In the genomic region with DNA sequence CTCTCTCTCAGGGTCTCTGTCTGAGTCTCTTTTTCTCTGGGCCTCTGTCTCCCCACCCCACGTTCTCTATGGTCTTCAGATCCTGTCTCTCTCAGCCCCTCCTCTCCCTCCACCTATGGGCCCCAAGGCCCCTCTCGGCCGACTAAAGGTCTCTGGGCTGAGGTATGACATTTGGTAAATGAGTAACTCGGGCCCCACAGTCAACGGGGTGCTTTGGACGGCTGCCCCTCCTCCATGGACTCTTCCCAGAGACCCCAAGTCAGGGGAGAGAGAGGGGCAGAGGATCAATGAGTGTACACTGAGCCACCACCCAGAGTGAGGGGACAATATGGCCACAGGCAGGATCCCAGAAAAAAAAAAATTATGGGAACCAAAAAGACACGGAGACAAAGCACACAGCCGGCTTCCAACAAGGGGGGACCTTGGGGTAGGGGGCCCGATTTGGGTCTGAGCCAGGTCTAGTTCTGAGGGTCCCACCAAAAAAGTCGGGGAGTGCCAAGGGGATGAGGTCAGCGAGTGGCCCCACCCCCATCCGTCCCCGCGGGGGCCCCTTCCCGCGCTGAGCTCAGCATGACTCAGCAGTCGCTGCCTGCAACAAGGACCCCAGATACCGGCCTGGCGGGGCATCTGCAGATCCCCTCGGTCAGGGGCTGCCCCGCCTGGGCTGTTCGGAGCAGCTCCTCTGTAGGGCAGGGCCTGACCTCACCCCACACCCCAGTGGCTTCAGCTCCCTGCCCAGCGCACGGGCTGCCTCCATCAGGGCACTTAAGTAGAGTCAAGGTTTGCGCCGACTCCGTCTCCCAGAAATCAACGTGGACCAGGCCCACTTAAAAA, we compare ENCODE assay signal across 8 cellular contexts. TPM values are rescaled to one million over a fixed set of nuclear protein-coding genes. Genes with fewer than 3 reads are reported as not detected.
DNase-seq lines count a peak whose midpoint lies in the region; ATAC-seq and TF ChIP-seq lines count a peak whose summit lies in the region.

No MANE protein-coding gene starts in this region.

- intact Hi-C loops in lower lobe of right lung (cut with DNase I): no loop called here

- peak; percentile 65 for TF ChIP-seq POLR2A in GM15510 (IDR thresholded peaks at IDR 0.05; ENCODE audit: borderline replicate concordance, extremely low read depth, insufficient read length)

- peak; percentile 64 for DNase-seq in M059J (ENCODE audit: low read depth)
- DNase-seq in activated CD4-positive, alpha-beta T cell treated with anti-CD3 and anti-CD28 coated beads, Interleukin-2, amount 50 U/mL, for 4 hours: peak; percentile 39 to 42
- DNase-seq in lower lobe of right lung: peak; percentile 83
- peak in 2 of 3 experiments; percentile 40 to 76 for DNase-seq in stimulated activated CD4-positive, alpha-beta T cell treated with anti-CD3 and anti-CD28 coated beads, TNF-alpha, amount 100 ng/mL, for 24 hours (ENCODE audit: low read depth in 3 of 3)
- no peak for DNase-seq in cerebellar nuclear complex (lab: John Stamatoyannopoulos, UW)

- ATAC-seq in lower lobe of right lung (peak; percentile 24 to 37), HG03378 (IDR thresholded peaks at IDR 0.05; ENCODE audit: unreplicated experiment) (no peak)

- H3K4me1 ChIP-seq in ectodermal cell (ENCODE audit: control insufficient read depth, insufficient read depth, low read length) (peaks cover 23% of the 10 kb centered on the region), lower lobe of right lung (peaks cover 51% of the 10 kb centered on the region)

- WGBS in ectodermal cell, 2 experiments: 11% methylated on average over 27 to 28 of the region's 28 CpGs

- H3K27me3 ChIP-seq in ectodermal cell (ENCODE audit: control insufficient read depth, insufficient read depth, low read length, poor library complexity, severe bottlenecking): no peaks in the 10 kb centered on the region
- H3K27me3 ChIP-seq in lower lobe of right lung (ENCODE audit: low read depth): no peaks in the 10 kb centered on the region

- TF ChIP-seq CTCF in lower lobe of right lung (IDR thresholded peaks at IDR 0.05): no peak

- H3K27ac ChIP-seq in ectodermal cell (ENCODE audit: insufficient read depth, low read depth, low read length, poor library complexity, severe bottlenecking) (peak overlapping the region; percentile 53), lower lobe of right lung (peak overlapping the region; percentile 93)

- peaks cover 14% of the 10 kb centered on the region for H3K36me3 ChIP-seq in ectodermal cell (ENCODE audit: control insufficient read depth, insufficient read depth, low read length)
- peaks cover 30% of the 10 kb centered on the region for H3K36me3 ChIP-seq in lower lobe of right lung

- H3K4me3 ChIP-seq in ectodermal cell (ENCODE audit: insufficient read depth, low read depth, low read length): peak overlapping the region; percentile 13
- H3K4me3 ChIP-seq in lower lobe of right lung: peak overlapping the region; percentile 96

- H3K9me3 ChIP-seq in ectodermal cell (ENCODE audit: control insufficient read depth, low read length) (no peaks in the 10 kb centered on the region), lower lobe of right lung (no peaks in the 10 kb centered on the region)

RNA-seq across cellular contexts. Expression of a gene that starts 1.5 kb away (rescaled TPM):
- total RNA-seq in M059J (2014; rRNA removed; shearing (Covaris generic)): 3,106 and 3,231 TPM in 2 replicates
- 2,241 TPM for polyA plus RNA-seq in ectodermal cell (2013, experiment 1 of 4)
- 2,027 TPM for polyA plus RNA-seq in ectodermal cell (2013, experiment 2 of 4)
- polyA plus RNA-seq in ectodermal cell (2013, experiment 3 of 4): 1,586 TPM
- polyA plus RNA-seq in ectodermal cell (2013, experiment 4 of 4): 1,567 TPM
- total RNA-seq in lower lobe of right lung: 9,799 TPM

RNA-seq across cellular contexts. Expression of a gene that starts 8.9 kb away (rescaled TPM):
- 97.7 and 101 TPM in 2 replicates for total RNA-seq in M059J (2014; rRNA removed; shearing (Covaris generic))
- polyA plus RNA-seq in ectodermal cell (2013, experiment 1 of 4): 140 TPM
- polyA plus RNA-seq in ectodermal cell (2013, experiment 2 of 4): 131 TPM
- 77.7 TPM for polyA plus RNA-seq in ectodermal cell (2013, experiment 3 of 4)
- polyA plus RNA-seq in ectodermal cell (2013, experiment 4 of 4): 119 TPM
- 142 TPM for total RNA-seq in lower lobe of right lung

RNA-seq across cellular contexts. Expression of a gene that starts 29.5 kb away (rescaled TPM):
- 50.1 and 67.3 TPM in 2 replicates for total RNA-seq in M059J (2014; rRNA removed; shearing (Covaris generic))
- 39.2 TPM for polyA plus RNA-seq in ectodermal cell (2013, experiment 1 of 4)
- 42.7 TPM for polyA plus RNA-seq in ectodermal cell (2013, experiment 2 of 4)
- 31.1 TPM for polyA plus RNA-seq in ectodermal cell (2013, experiment 3 of 4)
- 30.9 TPM for polyA plus RNA-seq in ectodermal cell (2013, experiment 4 of 4)
- 24.8 TPM for total RNA-seq in lower lobe of right lung

RNA-seq across cellular contexts. Expression of a gene that starts 30.1 kb away (rescaled TPM):
- 0.15 TPM in 1 of 2 replicates, not detected in the other for total RNA-seq in M059J (2014; rRNA removed; shearing (Covaris generic))
- 3.1 TPM for polyA plus RNA-seq in ectodermal cell (2013, experiment 1 of 4)
- polyA plus RNA-seq in ectodermal cell (2013, experiment 2 of 4): 0.73 TPM
- polyA plus RNA-seq in ectodermal cell (2013, experiment 3 of 4): 1.3 TPM
- 1.5 TPM for polyA plus RNA-seq in ectodermal cell (2013, experiment 4 of 4)
- 1.9 TPM for total RNA-seq in lower lobe of right lung

RNA-seq across cellular contexts. Expression of a gene that starts 30.1 kb away (rescaled TPM):
- 275 and 292 TPM in 2 replicates for total RNA-seq in M059J (2014; rRNA removed; shearing (Covaris generic))
- polyA plus RNA-seq in ectodermal cell (2013, experiment 1 of 4): 119 TPM
- 110 TPM for polyA plus RNA-seq in ectodermal cell (2013, experiment 2 of 4)
- polyA plus RNA-seq in ectodermal cell (2013, experiment 3 of 4): 72.2 TPM
- 71.0 TPM for polyA plus RNA-seq in ectodermal cell (2013, experiment 4 of 4)
- total RNA-seq in lower lobe of right lung: 45.3 TPM

Comparison
In these comparisons a context has a peak if more than half of its experiments do, and no peak if none do; other contexts are left out.
1. DNase-seq: peak in M059J (single experiment), activated CD4-positive, alpha-beta T cell treated with anti-CD3 and anti-CD28 coated beads, Interleukin-2, amount 50 U/mL, for 4 hours (2 of 2), lower lobe of right lung (single experiment) and stimulated activated CD4-positive, alpha-beta T cell treated with anti-CD3 and anti-CD28 coated beads, TNF-alpha, amount 100 ng/mL, for 24 hours (2 of 3); none in cerebellar nuclear complex (0 of 2).